ENCODE assay signal across 15 cellular contexts in the genomic region with DNA sequence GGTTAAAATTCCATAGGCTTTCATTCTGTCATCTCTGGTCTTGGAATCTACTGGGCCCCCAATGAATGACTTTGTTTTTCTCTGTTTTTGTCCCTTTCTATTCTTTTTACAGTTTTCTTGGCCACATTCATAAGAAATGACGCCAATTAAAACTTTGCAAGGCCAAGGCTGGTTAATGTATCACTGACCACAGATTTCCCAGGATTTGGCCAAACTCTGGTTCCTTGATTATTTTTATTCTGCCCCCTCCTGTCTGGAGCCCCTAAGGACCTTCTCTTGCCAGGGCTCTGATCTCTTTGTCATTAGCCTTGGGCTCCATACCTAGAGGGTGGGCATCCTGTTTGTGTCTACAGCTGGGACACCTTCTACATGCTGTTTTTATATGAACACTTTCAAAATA.
"Had no signal": no experiment of that assay in that cellular context is flagged by ENCODE, and none has a peak within 500 bp of the region (broad histone marks: within the 10 kb centered on the region; RNA-seq: fewer than 3 reads in every experiment).

No MANE protein-coding gene starts in this region.

- ATAC-seq: gastroesophageal sphincter; naive thymus-derived CD4-positive, alpha-beta T cell; SK-N-SH treated with all-trans-retinoic acid at 6 μM for 48 hours; WTC11 had no signal

- H3K27ac ChIP-seq: cardiac muscle cell, colonic mucosa, gastroesophageal sphincter, hepatocyte, neutrophil, transverse colon had no signal

- H3K4me3 ChIP-seq: cardiac muscle cell, colonic mucosa, gastroesophageal sphincter, hepatocyte, transverse colon had no signal

- H3K4me1 ChIP-seq: colonic mucosa, gastroesophageal sphincter, transverse colon had no signal

- H3K27me3 ChIP-seq: cardiac muscle cell, colonic mucosa, gastroesophageal sphincter, hepatocyte, neutrophil, transverse colon had no signal

- H3K9me3 Mint-ChIP-seq: activated CD4-positive, alpha-beta T cell treated with anti-CD3 and anti-CD28 coated beads, Interleukin-2, amount 10 ng/mL, durations not matched to agents 24 days and 14 days; activated T-helper 1 cell treated with anti-CD3 and anti-CD28 coated beads, Interleukin-12 subunit alpha, Interleukin-12 subunit beta, Interleukin-2, Interleukin-4 antibody, amounts not matched to agents 30 ng/mL and 10 ng/mL and 1 ng/mL, durations not matched to agents 14 hours and 24 hours and 36 hours; T-helper 1 cell treated with Interleukin-12 subunit alpha and Interleukin-12 subunit beta and Interleukin-4 antibody, amounts not matched to agents 30 μg/mL and 1 μg/mL, for 36 hours; WTC11 had no signal

- DNase-seq: activated CD4-positive, alpha-beta T cell treated with anti-CD3 and anti-CD28 coated beads, Interleukin-2, amount 10 ng/mL, durations not matched to agents 24 days and 14 days; activated naive CD4-positive, alpha-beta T cell; colonic mucosa; effector CD4-positive, alpha-beta T cell; kidney glomerular epithelial cell; naive thymus-derived CD4-positive, alpha-beta T cell; transverse colon had no signal

- H3K9me3 ChIP-seq: colonic mucosa, gastroesophageal sphincter, neutrophil, transverse colon had no signal

- H3K36me3 ChIP-seq: cardiac muscle cell, colonic mucosa, gastroesophageal sphincter, neutrophil, transverse colon had no signal

- H3K4me3 Mint-ChIP-seq: activated CD4-positive, alpha-beta T cell treated with anti-CD3 and anti-CD28 coated beads, Interleukin-2, amount 10 ng/mL, durations not matched to agents 24 days and 14 days; activated T-helper 1 cell treated with anti-CD3 and anti-CD28 coated beads, Interleukin-12 subunit alpha, Interleukin-12 subunit beta, Interleukin-2, Interleukin-4 antibody, amounts not matched to agents 30 ng/mL and 10 ng/mL and 1 ng/mL, durations not matched to agents 14 hours and 24 hours and 36 hours; naive thymus-derived CD4-positive, alpha-beta T cell; T-helper 1 cell treated with Interleukin-12 subunit alpha and Interleukin-12 subunit beta and Interleukin-4 antibody, amounts not matched to agents 30 μg/mL and 1 μg/mL, for 36 hours; WTC11 had no signal

- H3K4me1 Mint-ChIP-seq: activated CD4-positive, alpha-beta T cell treated with anti-CD3 and anti-CD28 coated beads, Interleukin-2, amount 10 ng/mL, durations not matched to agents 24 days and 14 days; naive thymus-derived CD4-positive, alpha-beta T cell; WTC11 had no signal

- H3K27me3 Mint-ChIP-seq: activated CD4-positive, alpha-beta T cell treated with anti-CD3 and anti-CD28 coated beads, Interleukin-2, amount 10 ng/mL, durations not matched to agents 24 days and 14 days had no signal

- H3K36me3 Mint-ChIP-seq: naive thymus-derived CD4-positive, alpha-beta T cell; WTC11 had no signal

- H3K27ac Mint-ChIP-seq: activated CD4-positive, alpha-beta T cell treated with anti-CD3 and anti-CD28 coated beads, Interleukin-2, amount 10 ng/mL, durations not matched to agents 24 days and 14 days; activated T-helper 1 cell treated with anti-CD3 and anti-CD28 coated beads, Interleukin-12 subunit alpha, Interleukin-12 subunit beta, Interleukin-2, Interleukin-4 antibody, amounts not matched to agents 30 ng/mL and 10 ng/mL and 1 ng/mL, durations not matched to agents 14 hours and 24 hours and 36 hours; naive thymus-derived CD4-positive, alpha-beta T cell; T-helper 1 cell treated with Interleukin-12 subunit alpha and Interleukin-12 subunit beta and Interleukin-4 antibody, amounts not matched to agents 30 μg/mL and 1 μg/mL, for 36 hours; WTC11 had no signal
